ENCODE assay signal across 20 cellular contexts in genomic region chr18:31450409-31450808, GRCh38. TPM values are rescaled to one million over a fixed set of nuclear protein-coding genes. Genes with fewer than 3 reads are reported as not detected.
DNase-seq lines count a peak whose midpoint lies in the region; ATAC-seq, FAIRE-seq and TF ChIP-seq lines count a peak whose summit lies in the region.
"Had no signal": no experiment of that assay in that cellular context is flagged by ENCODE, and none has a peak within 500 bp of the region (broad histone marks: within the 10 kb centered on the region; RNA-seq: fewer than 3 reads in every experiment).

No MANE protein-coding gene starts in this region.

- H3K4me1 ChIP-seq in astrocyte (ENCODE audit: insufficient read depth, low read length): peaks cover 4% of the 10 kb centered on the region
- peaks cover 55% of the 10 kb centered on the region for H3K4me1 ChIP-seq in foreskin keratinocyte
- no peaks in the 10 kb centered on the region for H3K4me1 ChIP-seq in thymus (ENCODE audit: control insufficient read depth, insufficient read depth, low read length)
- peaks cover 8% of the 10 kb centered on the region for H3K4me1 ChIP-seq in smooth muscle cell (ENCODE audit: low read depth)

- H3K27me3 Mint-ChIP-seq in astrocyte (ENCODE audit: low read depth, unreplicated experiment): no peaks in the 10 kb centered on the region
- H3K27me3 Mint-ChIP-seq: CD8-positive, alpha-beta memory T cell had no signal

- H3K4me1 Mint-ChIP-seq in astrocyte (ENCODE audit: low read depth, unreplicated experiment): peaks cover 18% of the 10 kb centered on the region
- H3K4me1 Mint-ChIP-seq: CD8-positive, alpha-beta memory T cell had no signal

- no peaks in the 10 kb centered on the region for H3K9me3 ChIP-seq in astrocyte (ENCODE audit: insufficient read depth, low read depth, low read length)
- H3K9me3 ChIP-seq in thymus (ENCODE audit: control insufficient read depth): no peaks in the 10 kb centered on the region
- H3K9me3 ChIP-seq in smooth muscle cell (replicated peaks; ENCODE audit: low read depth): no peaks in the 10 kb centered on the region

- DNase-seq in astrocyte (ENCODE audit: low read depth) (peak; percentile 31), epithelial cell of prostate (ENCODE audit: low read depth, low spot score) (peak; percentile 59), foreskin keratinocyte (peak in 1 of 2 donors; percentile 76), left lobe of liver (ENCODE audit: low spot score) (no peak), smooth muscle cell (lab: John Stamatoyannopoulos, UW; ENCODE audit: unreplicated experiment) (no peak)
- no peak for DNase-seq in activated CD8-positive, alpha-beta memory T cell treated with anti-CD3 and anti-CD28 coated beads for 24 hours
- DNase-seq: ACHN; C1 segment of cervical spinal cord; CD8-positive, alpha-beta memory T cell; KBM-7; MV-4-11; NCI-H1694 treated with DMSO at 0.1 percent for 48 hours; NCI-H510A; NCI-H748 treated with DMSO at 0.1 percent for 48 hours; OCI-M1; SIG-M5 had no signal

- no peaks in the 10 kb centered on the region for H3K27me3 ChIP-seq in astrocyte (ENCODE audit: insufficient read depth, low read length)
- H3K27me3 ChIP-seq in foreskin keratinocyte: no peaks in the 10 kb centered on the region
- H3K27me3 ChIP-seq in thymus (ENCODE audit: control insufficient read depth, insufficient read depth): no peaks in the 10 kb centered on the region
- H3K27me3 ChIP-seq in smooth muscle cell (ENCODE audit: low read depth): no peaks in the 10 kb centered on the region

- H3K9ac ChIP-seq in astrocyte (ENCODE audit: low read length): no peak overlapping the region
- H3K9ac ChIP-seq in smooth muscle cell (ENCODE audit: low read depth): no peak overlapping the region

- no peak for FAIRE-seq in astrocyte (lab: Jason Lieb, UNC)
- FAIRE-seq: H1 had no signal

- no peaks in the 10 kb centered on the region for H3K9me3 Mint-ChIP-seq in astrocyte (ENCODE audit: unreplicated experiment)
- H3K9me3 Mint-ChIP-seq: CD8-positive, alpha-beta memory T cell had no signal

- ATAC-seq in foreskin keratinocyte (peak; percentile 26), left lobe of liver (no peak), GM21723 (IDR thresholded peaks at IDR 0.05; ENCODE audit: unreplicated experiment) (no peak)

- H3K36me3 Mint-ChIP-seq in astrocyte (ENCODE audit: low read depth, unreplicated experiment): no peaks in the 10 kb centered on the region
- H3K36me3 Mint-ChIP-seq: CD8-positive, alpha-beta memory T cell had no signal

- H2AFZ ChIP-seq in astrocyte (ENCODE audit: low read depth, low read length): no peak overlapping the region
- no peak overlapping the region for H2AFZ ChIP-seq in smooth muscle cell (ENCODE audit: low read depth)

- H3K4me2 ChIP-seq in astrocyte (ENCODE audit: low read length) (no peak overlapping the region), smooth muscle cell (no peak overlapping the region)

- H3K79me2 ChIP-seq in astrocyte (ENCODE audit: insufficient read depth, low read length) (no peaks in the 10 kb centered on the region), smooth muscle cell (ENCODE audit: low read depth) (no peaks in the 10 kb centered on the region)

- H3K27ac ChIP-seq in astrocyte (ENCODE audit: low read depth, low read length) (no peak overlapping the region), epithelial cell of prostate (peak overlapping the region; percentile 98), foreskin keratinocyte (peak overlapping the region; percentile 97), thymus (ENCODE audit: low read depth) (peak overlapping the region; percentile 43), smooth muscle cell (ENCODE audit: low read depth) (no peak overlapping the region)

- no peaks in the 10 kb centered on the region for H4K20me1 ChIP-seq in astrocyte (ENCODE audit: insufficient read depth, low read length)
- H4K20me1 ChIP-seq in smooth muscle cell (ENCODE audit: low read depth): no peaks in the 10 kb centered on the region

- H3K27ac Mint-ChIP-seq in astrocyte (ENCODE audit: unreplicated experiment): peak overlapping the region; percentile 0
- H3K27ac Mint-ChIP-seq: CD8-positive, alpha-beta memory T cell had no signal

- no peaks in the 10 kb centered on the region for H3F3A ChIP-seq in smooth muscle cell (ENCODE audit: low read depth)

- no peak for TF ChIP-seq CTCF in astrocyte (IDR thresholded peaks at IDR 0.05; ENCODE audit: insufficient read depth, low read depth, low read length)
- TF ChIP-seq CTCF in foreskin keratinocyte (conservative IDR thresholded peaks at IDR 0.05): no peak
- no peak for TF ChIP-seq CTCF in smooth muscle cell (IDR thresholded peaks at IDR 0.05; ENCODE audit: borderline replicate concordance, insufficient read depth, poor library complexity, severe bottlenecking)

- no peaks in the 10 kb centered on the region for H3K36me3 ChIP-seq in astrocyte (ENCODE audit: insufficient read depth, low read length)
- H3K36me3 ChIP-seq in thymus (ENCODE audit: control insufficient read depth, insufficient read depth): no peaks in the 10 kb centered on the region
- no peaks in the 10 kb centered on the region for H3K36me3 ChIP-seq in smooth muscle cell (ENCODE audit: low read depth)

- no peak overlapping the region for H3K4me3 ChIP-seq in astrocyte (ENCODE audit: insufficient read depth, low read depth, low read length)
- no peak overlapping the region for H3K4me3 ChIP-seq in thymus (ENCODE audit: low read length)
- no peak overlapping the region for H3K4me3 ChIP-seq in smooth muscle cell

- H3K4me3 Mint-ChIP-seq in astrocyte (ENCODE audit: unreplicated experiment): no peak overlapping the region
- H3K4me3 Mint-ChIP-seq: CD8-positive, alpha-beta memory T cell had no signal

RNA-seq across cellular contexts. Expression of gene DSG3, which starts 2.9 kb away (rescaled TPM):
- total RNA-seq in astrocyte (0.29 and 0.64 TPM in 2 replicates), foreskin keratinocyte (73.1 and 102 TPM in 2 replicates), left lobe of liver (not detected), smooth muscle cell (42.9 and 44.8 TPM in 2 replicates)
- polyA plus RNA-seq in foreskin keratinocyte (18.4 and 20.3 TPM in 2 replicates), thymus (42.1 TPM), smooth muscle cell (4.9 and 10.6 TPM in 2 replicates)
- total RNA-seq: CD8-positive, alpha-beta memory T cell; RPMI7951 had no signal
- polyA plus RNA-seq: CD8-positive, alpha-beta memory T cell had no signal

RNA-seq across cellular contexts. Expression of gene DSG2, which starts 47.6 kb away (rescaled TPM):
- 154 and 168 TPM in 2 replicates for total RNA-seq in astrocyte
- total RNA-seq in foreskin keratinocyte: 142 and 144 TPM in 2 replicates
- polyA plus RNA-seq in foreskin keratinocyte: 28.0 and 35.4 TPM in 2 replicates
- 25.7 TPM for polyA plus RNA-seq in thymus
- 10.9 TPM for total RNA-seq in left lobe of liver
- 136 and 138 TPM in 2 replicates for total RNA-seq in smooth muscle cell
- polyA plus RNA-seq in smooth muscle cell: 53.9 and 70.9 TPM in 2 replicates

Comparison
In these comparisons a context has a peak if more than half of its experiments do, and no peak if none do; other contexts are left out.
1. DNase-seq: peak in astrocyte (single experiment) and epithelial cell of prostate (single experiment); none in left lobe of liver (single experiment), smooth muscle cell (single experiment) and activated CD8-positive, alpha-beta memory T cell treated with anti-CD3 and anti-CD28 coated beads for 24 hours (single experiment).
2. H3K27ac ChIP-seq: peak in epithelial cell of prostate (single experiment), foreskin keratinocyte (single experiment) and thymus (single experiment); none in astrocyte (single experiment) and smooth muscle cell (single experiment).
3. RNA of gene DSG3, which starts 2.9 kb away (total RNA-seq): 73.1 to 102 TPM in foreskin keratinocyte and 42.9 to 44.8 TPM in smooth muscle cell; 0.29 to 0.64 TPM in astrocyte and not detected in left lobe of liver (single experiment); every median in the first group is over 10 times any median in the second.
4. RNA of gene DSG2, which starts 47.6 kb away (total RNA-seq): 154 to 168 TPM in astrocyte, 142 to 144 TPM in foreskin keratinocyte and 136 to 138 TPM in smooth muscle cell; 10.9 TPM in left lobe of liver (single experiment); every median in the first group is over 10 times any median in the second.